ENCODE assay signal across 14 cellular contexts in the genomic region with DNA sequence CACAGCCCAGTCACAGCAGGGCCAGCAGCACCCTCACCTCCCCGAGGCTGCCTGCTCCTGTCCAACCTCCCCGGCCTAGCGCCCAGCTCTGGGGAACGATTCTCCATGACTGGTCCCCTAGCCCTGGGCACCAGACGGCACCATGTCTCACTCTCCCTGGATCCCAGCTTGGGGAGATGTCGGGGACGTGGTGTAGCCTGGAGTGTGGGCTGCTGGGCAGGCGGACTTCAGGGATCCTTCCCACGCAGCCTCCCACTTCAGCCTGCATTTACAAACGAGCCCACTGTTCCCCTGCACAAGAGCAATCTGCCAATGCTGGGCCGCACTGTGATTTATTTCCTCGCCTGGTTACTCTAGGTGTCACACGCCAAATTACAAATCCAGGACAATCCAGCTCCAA.
DNase-seq lines count a peak whose midpoint lies in the region; ATAC-seq and FAIRE-seq lines count a peak whose summit lies in the region.
"Had no signal": no experiment of that assay in that cellular context is flagged by ENCODE, and none has a peak within 500 bp of the region (broad histone marks: within the 10 kb centered on the region; RNA-seq: fewer than 3 reads in every experiment).

No MANE protein-coding gene starts in this region.

- no peak for DNase-seq in activated T-cell treated with anti-CD3 and anti-CD28 coated beads, Interleukin-2, amount 50 U/mL, for 24 hours
- DNase-seq in activated T-cell treated with anti-CD3 and anti-CD28 coated beads, Interleukin-2, amount 50 U/mL, for 48 hours = no peak
- DNase-seq in stimulated activated naive CD8-positive, alpha-beta T cell treated with anti-CD3 and anti-CD28 coated beads, Interleukin-15, Interleukin-2, amounts not matched to agents 100 U/mL and 50 U/mL, for 24 hours = no peak
- DNase-seq in central memory CD8-positive, alpha-beta T cell (ENCODE audit: low spot score in 2 of 2) = no peak
- DNase-seq in NCI-H748 treated with DMSO at 0.1 percent for 48 hours (lab: John Stamatoyannopoulos, UW) = no peak
- DNase-seq in urothelium cell line (ENCODE audit: low spot score) = no peak
- DNase-seq in putamen (ENCODE audit: low spot score) = no peak
- DNase-seq: 8988T; AML-193; CD4-positive, CD25-positive, alpha-beta regulatory T cell; DMS53; GF-D8 had no signal

- no peaks in the 10 kb centered on the region for H3K27me3 Mint-ChIP-seq in activated T-cell treated with anti-CD3 and anti-CD28 coated beads, Interleukin-2, amount 50 U/mL, for 24 hours
- no peaks in the 10 kb centered on the region for H3K27me3 Mint-ChIP-seq in stimulated activated naive CD8-positive, alpha-beta T cell treated with anti-CD3 and anti-CD28 coated beads, Interleukin-15, Interleukin-2, amounts not matched to agents 100 ng/mL and 50 ng/mL, for 24 hours
- H3K27me3 Mint-ChIP-seq in central memory CD8-positive, alpha-beta T cell = no peaks in the 10 kb centered on the region
- H3K27me3 Mint-ChIP-seq: CD4-positive, CD25-positive, alpha-beta regulatory T cell had no signal

- ATAC-seq in stimulated activated naive CD8-positive, alpha-beta T cell treated with anti-CD3 and anti-CD28 coated beads, Interleukin-15, Interleukin-2, amounts not matched to agents 100 U/mL and 50 U/mL, for 24 hours = no peak
- ATAC-seq in central memory CD8-positive, alpha-beta T cell (replicated peaks; ENCODE audit: extremely low read depth, poor library complexity, severe bottlenecking) = no peak
- ATAC-seq: HCT116 had no signal

- H3K9me3 Mint-ChIP-seq in activated T-cell treated with anti-CD3 and anti-CD28 coated beads, Interleukin-2, amount 50 U/mL, for 24 hours = no peaks in the 10 kb centered on the region
- no peaks in the 10 kb centered on the region for H3K9me3 Mint-ChIP-seq in stimulated activated naive CD8-positive, alpha-beta T cell treated with anti-CD3 and anti-CD28 coated beads, Interleukin-15, Interleukin-2, amounts not matched to agents 100 ng/mL and 50 ng/mL, for 24 hours
- no peaks in the 10 kb centered on the region for H3K9me3 Mint-ChIP-seq in central memory CD8-positive, alpha-beta T cell
- H3K9me3 Mint-ChIP-seq: CD4-positive, CD25-positive, alpha-beta regulatory T cell had no signal

- H3K36me3 Mint-ChIP-seq in activated T-cell treated with anti-CD3 and anti-CD28 coated beads, Interleukin-2, amount 50 U/mL, for 24 hours (ENCODE audit: low read depth) = peaks cover 100% of the 10 kb centered on the region
- H3K36me3 Mint-ChIP-seq in stimulated activated naive CD8-positive, alpha-beta T cell treated with anti-CD3 and anti-CD28 coated beads, Interleukin-15, Interleukin-2, amounts not matched to agents 100 ng/mL and 50 ng/mL, for 24 hours (ENCODE audit: low read depth) = peaks cover 88% of the 10 kb centered on the region
- peaks cover 52% of the 10 kb centered on the region for H3K36me3 Mint-ChIP-seq in central memory CD8-positive, alpha-beta T cell (ENCODE audit: insufficient read depth)

- peaks cover 21% of the 10 kb centered on the region for H3K4me1 Mint-ChIP-seq in activated T-cell treated with anti-CD3 and anti-CD28 coated beads, Interleukin-2, amount 50 U/mL, for 24 hours (ENCODE audit: low read depth)
- H3K4me1 Mint-ChIP-seq in stimulated activated naive CD8-positive, alpha-beta T cell treated with anti-CD3 and anti-CD28 coated beads, Interleukin-15, Interleukin-2, amounts not matched to agents 100 ng/mL and 50 ng/mL, for 24 hours (ENCODE audit: low read depth) = no peaks in the 10 kb centered on the region
- H3K4me1 Mint-ChIP-seq in central memory CD8-positive, alpha-beta T cell = peaks cover 18% of the 10 kb centered on the region

- peak overlapping the region; percentile 11 for H3K27ac Mint-ChIP-seq in activated T-cell treated with anti-CD3 and anti-CD28 coated beads, Interleukin-2, amount 50 U/mL, for 24 hours
- H3K27ac Mint-ChIP-seq in stimulated activated naive CD8-positive, alpha-beta T cell treated with anti-CD3 and anti-CD28 coated beads, Interleukin-15, Interleukin-2, amounts not matched to agents 100 ng/mL and 50 ng/mL, for 24 hours = peak overlapping the region; percentile 49
- H3K27ac Mint-ChIP-seq in central memory CD8-positive, alpha-beta T cell (ENCODE audit: low read depth) = peak overlapping the region; percentile 6
- H3K27ac Mint-ChIP-seq: CD4-positive, CD25-positive, alpha-beta regulatory T cell had no signal

- H3K4me3 Mint-ChIP-seq in activated T-cell treated with anti-CD3 and anti-CD28 coated beads, Interleukin-2, amount 50 U/mL, for 24 hours = no peak overlapping the region
- H3K4me3 Mint-ChIP-seq in stimulated activated naive CD8-positive, alpha-beta T cell treated with anti-CD3 and anti-CD28 coated beads, Interleukin-15, Interleukin-2, amounts not matched to agents 100 ng/mL and 50 ng/mL, for 24 hours = no peak overlapping the region
- no peak overlapping the region for H3K4me3 Mint-ChIP-seq in central memory CD8-positive, alpha-beta T cell

- no peak for FAIRE-seq in urothelium cell line (lab: Jason Lieb, UNC)
